ENCODE assay signal across 7 cellular contexts in genomic region chr6:57579489-57579888, GRCh38.
DNase-seq lines count a peak whose midpoint lies in the region; ATAC-seq and TF ChIP-seq lines count a peak whose summit lies in the region.
"Not testable (repeated sequence)": the region's sequence is repeated elsewhere in the genome, so short reads cannot be mapped to it uniquely, and the experiment has no call there.

No MANE protein-coding gene starts in this region.

- not testable (repeated sequence) for H2BK15ac ChIP-seq in H9 (ENCODE audit: low read depth, low read length)

- H3K36me3 Mint-ChIP-seq in H9 (ENCODE audit: insufficient read depth in 1 of 3, low read depth in 3 of 3), result not testable (repeated sequence)

- not testable (repeated sequence) for H4K91ac ChIP-seq in H9 (ENCODE audit: insufficient read length, low read depth, low read length)

- H3K14ac ChIP-seq in H9 (ENCODE audit: insufficient read depth, low read length), result not testable (repeated sequence)

- H3K4me1 ChIP-seq in DND-41 (ENCODE audit: insufficient read depth, low read length); H9 (ENCODE audit: insufficient read depth, low read length); RWPE2 (ENCODE audit: insufficient read depth, poor library complexity, severe bottlenecking); mammary epithelial cell (ENCODE audit: insufficient read depth, low read length): not testable (repeated sequence)

- H2BK12ac ChIP-seq in H9 (ENCODE audit: insufficient read length, low read depth, low read length), result not testable (repeated sequence)

- dilution Hi-C loops in mammary epithelial cell (cut with HindIII; ENCODE audit: low sequenced_read_pairs), result not testable (repeated sequence)

- H3K9me3 Mint-ChIP-seq in H9, result not testable (repeated sequence)

- peak; percentile 68; the same call in 2 of the 3 replicates for ATAC-seq in DND-41 (ENCODE audit: insufficient read depth, low read depth)
- ATAC-seq in RWPE2 (ENCODE audit: low read depth), result not testable (repeated sequence)

- not testable (repeated sequence) for H3K27me3 ChIP-seq in DND-41 (ENCODE audit: insufficient read depth, low read length, poor library complexity); H9 (ENCODE audit: insufficient read depth, low read length); RWPE2 (ENCODE audit: insufficient read depth, poor library complexity, severe bottlenecking); mammary epithelial cell (ENCODE audit: insufficient read depth, low read length)

- TF ChIP-seq CTCF in DND-41 (IDR thresholded peaks at IDR 0.05; ENCODE audit: borderline replicate concordance, extremely low read depth, low read length, poor library complexity, severe bottlenecking) (peak; percentile 13), H9 (conservative IDR thresholded peaks at IDR 0.05) (peak; percentile 54), RWPE2 (IDR thresholded peaks at IDR 0.05; ENCODE audit: poor library complexity, severe bottlenecking) (peak; percentile 23), mammary epithelial cell (conservative IDR thresholded peaks at IDR 0.05 in 1 of 2, IDR thresholded peaks at IDR 0.05 in 1 of 2; ENCODE audit: extremely low read depth in 1 of 2, insufficient read depth in 1 of 2, low read depth in 1 of 2, low read length in 2 of 2) (peak in 1 of 2 donors; percentile 34), fibroblast of the aortic adventitia (IDR thresholded peaks at IDR 0.05; ENCODE audit: insufficient read depth, low read length) (peak; percentile 37)

- H3K4ac ChIP-seq in H9 (ENCODE audit: low read depth, low read length), result not testable (repeated sequence)

- H2BK5ac ChIP-seq in H9 (ENCODE audit: insufficient read length, low read length), result not testable (repeated sequence)

- not testable (repeated sequence) for H4K8ac ChIP-seq in H9 (replicated peaks; ENCODE audit: insufficient read length, low read depth, low read length)

- not testable (repeated sequence) for H3K23me2 ChIP-seq in H9 (ENCODE audit: insufficient read length, low read depth, low read length, poor library complexity, severe bottlenecking)

- not testable (repeated sequence) for BruUV-seq in mammary epithelial cell (replicated peaks; lab: Mats Ljungman, UMichigan)

- not testable (repeated sequence) for H3K56ac ChIP-seq in H9 (ENCODE audit: insufficient read length, low read depth, low read length)

- not testable (repeated sequence) for H3K36me3 ChIP-seq in DND-41 (ENCODE audit: insufficient read depth, low read length); RWPE2 (ENCODE audit: low read depth); mammary epithelial cell (ENCODE audit: insufficient read depth, low read length)

- H4K5ac ChIP-seq in H9 (ENCODE audit: insufficient read length, low read depth, low read length), result not testable (repeated sequence)

- CTCF ChIA-PET in mammary epithelial cell (lab: Charles Lee; ENCODE audit: low non-redundant PET), result not testable (repeated sequence)

- DNase-seq in DND-41; H9; RWPE2 (ENCODE audit: low spot score): not testable (repeated sequence)
- DNase-seq in LHCN-M2 (ENCODE audit: low read depth), result peak; percentile 0
- DNase-seq in mammary epithelial cell, result peak; percentile 0
- DNase-seq in fibroblast of the aortic adventitia (ENCODE audit: low read depth), result peak; percentile 31
- DNase-seq in midbrain (lab: John Stamatoyannopoulos, UW), result peak; percentile 0

- not testable (repeated sequence) for H2BK20ac ChIP-seq in H9 (ENCODE audit: low read depth, low read length, poor library complexity, severe bottlenecking)

- H3K27ac Mint-ChIP-seq in H9, result not testable (repeated sequence)

- not testable (repeated sequence) for H3K4me3 Mint-ChIP-seq in H9

- in situ Hi-C loops in mammary epithelial cell (cut with MboI; ENCODE audit: low sequenced_read_pairs in 2 of 2), result not testable (repeated sequence)

- not testable (repeated sequence) for H3K23ac ChIP-seq in H9 (ENCODE audit: insufficient read length, low read depth, low read length)

- intact Hi-C loops in mammary epithelial cell (cut with micrococcal nuclease), result not testable (repeated sequence)

- not testable (repeated sequence) for H3K27ac ChIP-seq in DND-41 (ENCODE audit: low read length); H9 (ENCODE audit: insufficient read length, low read depth, low read length); RWPE2 (ENCODE audit: poor library complexity, severe bottlenecking); mammary epithelial cell (ENCODE audit: insufficient read depth, low read depth, low read length)

- not testable (repeated sequence) for H3K4me1 Mint-ChIP-seq in H9

- not testable (repeated sequence) for H3T11ph ChIP-seq in H9 (ENCODE audit: low read length)

- not testable (repeated sequence) for H3K18ac ChIP-seq in H9 (ENCODE audit: insufficient read length, low read depth, low read length)

- H3K27me3 Mint-ChIP-seq in H9 (ENCODE audit: low read depth), result not testable (repeated sequence)

- H2AK5ac ChIP-seq in H9 (ENCODE audit: insufficient read length, low read length), result not testable (repeated sequence)

- H3K79me2 ChIP-seq in DND-41 (ENCODE audit: insufficient read depth, low read length); H9 (ENCODE audit: insufficient read depth, low read length); mammary epithelial cell (ENCODE audit: insufficient read depth, low read length): not testable (repeated sequence)

- not testable (repeated sequence) for H3K9me3 ChIP-seq in DND-41 (ENCODE audit: insufficient read depth, low read length, severe bottlenecking); H9 (ENCODE audit: control insufficient read depth, low read depth, low read length); RWPE2 (ENCODE audit: severe bottlenecking); mammary epithelial cell (replicated peaks; ENCODE audit: insufficient read depth, low read length)

- H3K4me3 ChIP-seq in DND-41 (ENCODE audit: low read depth in 1 of 2, low read length in 2 of 2); RWPE2 (ENCODE audit: severe bottlenecking); mammary epithelial cell (replicated peaks in 1 of 3; ENCODE audit: insufficient read depth in 1 of 3, low read depth in 2 of 3, low read length in 3 of 3); fibroblast of the aortic adventitia (ENCODE audit: low read depth, low read length): not testable (repeated sequence)

- H2AFZ ChIP-seq in DND-41 (ENCODE audit: low read depth, low read length); H9 (ENCODE audit: low read length); mammary epithelial cell (ENCODE audit: low read depth, low read length): not testable (repeated sequence)

- H4K20me1 ChIP-seq in DND-41 (ENCODE audit: insufficient read depth, low read length); H9 (ENCODE audit: control insufficient read depth, insufficient read depth, insufficient read length); mammary epithelial cell (ENCODE audit: insufficient read depth, low read length): not testable (repeated sequence)

- H3K9ac ChIP-seq in DND-41 (ENCODE audit: low read depth, low read length); H9 (ENCODE audit: extremely low read depth, insufficient read length, low read length); mammary epithelial cell (ENCODE audit: insufficient read depth, low read length): not testable (repeated sequence)

- H3K4me2 ChIP-seq in DND-41 (ENCODE audit: insufficient read depth, low read length); H9 (ENCODE audit: insufficient read depth, insufficient read length, low read length); mammary epithelial cell (ENCODE audit: insufficient read depth, low read depth, low read length): not testable (repeated sequence)

- not testable (repeated sequence) for H3K79me1 ChIP-seq in H9 (ENCODE audit: insufficient read depth, low read depth, low read length, poor library complexity, severe bottlenecking)

- H2BK120ac ChIP-seq in H9 (ENCODE audit: low read depth, low read length, poor library complexity, severe bottlenecking), result not testable (repeated sequence)
